Comparison of ENCODE assay signal across 8 cellular contexts in genomic region chr11:62621567-62622470, GRCh38. TPM values are rescaled to one million over a fixed set of nuclear protein-coding genes. Genes with fewer than 3 reads are reported as not detected.
A peak's percentile ranks its signal among the peaks of the same experiment; 100 is the strongest.
DNase-seq lines count a peak whose midpoint lies in the region; ATAC-seq and TF ChIP-seq lines count a peak whose summit lies in the region.

Gene B3GAT3, minus strand, starts transcription at chr11:62621986. Its CDS starts 39 bp downstream, at chr11:62621947.

- DNase-seq in DMS 273 treated with DMSO at 0.1 percent for 48 hours (lab: John Stamatoyannopoulos, UW) (peak; percentile 77), OCI-M2 (lab: John Stamatoyannopoulos, UW; ENCODE audit: unreplicated experiment) (peak; percentile 87), activated T-cell treated with anti-CD3 and anti-CD28 coated beads for 4 hours (peak; percentile 98), epithelial cell of prostate (ENCODE audit: low read depth, low spot score) (peak; percentile 97), mucosa of descending colon (peak; percentile 98 to 99 (median 99))
- peak; percentile 96 for DNase-seq in stimulated activated CD8-positive, alpha-beta memory T cell treated with anti-CD3 and anti-CD28 coated beads, Interleukin-4, amount 100 ng/mL, for 24 hours (ENCODE audit: low read depth)

- H3K27ac ChIP-seq in epithelial cell of prostate = peak within 1 kb of the TSS; percentile 88

- ATAC-seq in GM21529 (IDR thresholded peaks at IDR 0.05; ENCODE audit: unreplicated experiment) (peak; percentile 91), mucosa of descending colon (peak; percentile 98)

- H3K9me3 ChIP-seq in mucosa of descending colon = no peaks in the 10 kb centered on the region

- H3K4me1 ChIP-seq in mucosa of descending colon (ENCODE audit: low read depth) = peaks cover 6% of the 10 kb centered on the region

- H3K4me3 ChIP-seq in mucosa of descending colon = peak within 1 kb of the TSS; percentile 44

- H3K27ac Mint-ChIP-seq in IgD-negative memory B cell = peak within 1 kb of the TSS; percentile 92 to 97 (median 96)

- H3K4me3 Mint-ChIP-seq in IgD-negative memory B cell = peak within 1 kb of the TSS; percentile 85 to 99 (median 93)

- no peaks in the 10 kb centered on the region for H3K27me3 Mint-ChIP-seq in IgD-negative memory B cell

- TF ChIP-seq CTCF in mucosa of descending colon (IDR thresholded peaks at IDR 0.05) = peak; percentile 19

- H3K36me3 Mint-ChIP-seq in IgD-negative memory B cell = peaks cover 9% of the 10 kb centered on the region

- H3K9me3 Mint-ChIP-seq in IgD-negative memory B cell = no peaks in the 10 kb centered on the region

- intact Hi-C loops in mucosa of descending colon (cut with DNase I, micrococcal nuclease) = no loop called here

- peaks cover 0 to 15% (median 9%) of the 10 kb centered on the region in 3 donors for H3K4me1 Mint-ChIP-seq in IgD-negative memory B cell

- H3K36me3 ChIP-seq in mucosa of descending colon (ENCODE audit: low read depth) = peaks cover 8% of the 10 kb centered on the region

RNA-seq across cellular contexts. Expression of gene B3GAT3, which starts in this region (rescaled TPM):
- 36.1 TPM for polyA plus RNA-seq in IgD-negative memory B cell
- total RNA-seq in mucosa of descending colon = 10 to 100 TPM; 27.3 to 34.2 (median 29.1) TPM

Comparison
In these comparisons a context has a peak if more than half of its experiments do, and no peak if none do; other contexts are left out.
1. Peak in every context shown above with its lines: DNase-seq, ATAC-seq, H3K4me3 ChIP-seq and H3K27ac ChIP-seq.